ENCODE assay signal across 1 cellular context in genomic region chr1:161390559-161390858, GRCh38.
A peak's percentile ranks its signal among the peaks of the same experiment; 100 is the strongest.
TF ChIP-seq lines count a peak whose summit lies in the region.

No MANE protein-coding gene starts in this region.

TF ChIP-seq in HepG2, 621 proteins besides CTCF, POLR2A, EP300 and RAD21 (continued from another document):
- no peak for TF ChIP-seq ZNF574 (CRISPR knock-in tag; IDR thresholded peaks at IDR 0.05)
- TF ChIP-seq CENPBD1 (CRISPR knock-in tag; IDR thresholded peaks at IDR 0.05; ENCODE audit: borderline replicate concordance, low read depth), result no peak
- TF ChIP-seq ZNF337 (CRISPR knock-in tag; IDR thresholded peaks at IDR 0.05; ENCODE audit: borderline replicate concordance, low read depth), result no peak
- TF ChIP-seq ZMYM3 (CRISPR knock-in tag; IDR thresholded peaks at IDR 0.05), result no peak
- peak; percentile 8; the same call in 1 of the 2 replicates for TF ChIP-seq ZNF605 (CRISPR knock-in tag; IDR thresholded peaks at IDR 0.05)
- no peak for TF ChIP-seq ZNF350 (CRISPR knock-in tag; IDR thresholded peaks at IDR 0.05; ENCODE audit: borderline replicate concordance, low read depth)
- TF ChIP-seq ZNF33A (CRISPR knock-in tag; IDR thresholded peaks at IDR 0.05; ENCODE audit: borderline replicate concordance), result no peak
